In the genomic region with DNA sequence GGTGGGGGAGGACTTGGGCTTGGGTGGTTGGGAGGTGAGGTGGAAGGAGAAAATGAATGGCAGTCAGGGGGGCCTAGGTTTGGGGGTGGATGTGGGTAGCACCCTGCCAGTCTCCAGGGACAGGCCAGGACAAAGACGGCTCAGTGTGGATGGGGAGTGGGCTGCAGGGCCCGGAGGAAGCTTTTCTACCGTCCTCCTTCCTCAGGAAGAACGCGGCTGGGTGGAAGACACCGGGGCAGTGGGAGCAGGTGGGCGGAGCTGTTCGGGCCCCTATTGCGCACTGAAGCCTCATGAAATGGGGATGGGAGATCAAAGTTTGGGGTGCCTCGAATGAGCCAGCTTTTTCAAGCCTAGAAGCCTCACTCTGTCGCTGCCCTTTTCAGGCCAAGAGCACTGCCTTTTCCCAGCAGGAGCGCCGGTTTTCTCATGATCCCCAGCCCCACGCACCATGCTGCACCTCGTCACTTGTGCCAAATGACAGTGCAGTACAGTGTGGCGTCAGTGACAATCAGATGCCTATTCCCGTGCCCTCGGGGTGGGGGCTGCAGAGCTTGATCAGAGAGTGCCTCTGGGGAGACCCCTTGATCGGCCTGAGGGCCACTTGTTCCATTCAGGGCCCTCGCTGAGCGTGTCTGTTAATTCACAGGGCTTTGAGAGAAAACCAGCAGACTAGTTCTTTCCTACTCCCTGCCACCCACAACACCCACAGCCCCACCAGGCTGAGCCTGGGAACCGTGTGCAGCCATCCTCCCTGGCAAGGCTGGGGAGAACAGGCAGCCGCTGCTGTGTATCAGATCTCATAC, we compare ENCODE assay signal across 8 cellular contexts. TPM values are rescaled to one million over a fixed set of nuclear protein-coding genes. Genes with fewer than 3 reads are reported as not detected.
A peak's percentile ranks its signal among the peaks of the same experiment; 100 is the strongest.
DNase-seq lines count a peak whose midpoint lies in the region; ATAC-seq and TF ChIP-seq lines count a peak whose summit lies in the region.

No MANE protein-coding gene starts in this region.

- H3K27ac ChIP-seq in GM23338 (ENCODE audit: low read depth) (no peak overlapping the region), trophoblast cell (ENCODE audit: low read depth, low read length) (no peak overlapping the region)

- peaks cover 22% of the 10 kb centered on the region for H4K20me1 ChIP-seq in GM23338 (replicated peaks; ENCODE audit: insufficient read depth)

- H3K4me1 ChIP-seq in GM23338 (ENCODE audit: insufficient read depth) (peaks cover 11% of the 10 kb centered on the region), trophoblast cell (ENCODE audit: control insufficient read depth in 1 of 2, insufficient read depth in 2 of 2, low read length in 2 of 2) (peaks cover 11 to 13% of the 10 kb centered on the region in 2 experiments)

- H3K4ac ChIP-seq in trophoblast cell (ENCODE audit: low read depth, low read length), result peak overlapping the region; percentile 93

- H3K9me2 ChIP-seq in GM23338 (ENCODE audit: insufficient read depth), result no peaks in the 10 kb centered on the region

- no peak overlapping the region for H2BK5ac ChIP-seq in trophoblast cell (ENCODE audit: low read depth, low read length, poor library complexity)

- no peak overlapping the region for H2AK5ac ChIP-seq in trophoblast cell (ENCODE audit: low read length)

- peaks cover 2% of the 10 kb centered on the region; the same call in 1 of the 3 replicates for H3K9me3 Mint-ChIP-seq in GM23338
- peaks cover 16% of the 10 kb centered on the region for H3K9me3 Mint-ChIP-seq in activated CD4-positive, alpha-beta memory T cell treated with anti-CD3 and anti-CD28 coated beads, Interleukin-2, amount 10 ng/mL, durations not matched to agents 7 days and 5 days

- H4K8ac ChIP-seq in trophoblast cell (ENCODE audit: low read depth, low read length), result no peak overlapping the region

- WGBS in trophoblast cell (ENCODE audit: extremely low coverage, insufficient coverage, insufficient read length), result no CpG with 5 or more reads among the region's 23 CpGs

- H3K4me2 ChIP-seq in GM23338, result peak overlapping the region; percentile 93
- H3K4me2 ChIP-seq in trophoblast cell (ENCODE audit: low read length), result peak overlapping the region; percentile 90

- H2BK12ac ChIP-seq in trophoblast cell (ENCODE audit: low read length), result no peak overlapping the region

- no peak overlapping the region for H3K14ac ChIP-seq in trophoblast cell (ENCODE audit: low read length)

- TF ChIP-seq CTCF in GM23338 (conservative IDR thresholded peaks at IDR 0.05; ENCODE audit: low read depth in 2 of 2), result no peak
- TF ChIP-seq CTCF in fibroblast of the aortic adventitia (IDR thresholded peaks at IDR 0.05; ENCODE audit: insufficient read depth, low read length), result no peak

- peaks cover 14% of the 10 kb centered on the region for H3K79me1 ChIP-seq in trophoblast cell (ENCODE audit: low read length)

- H3K4me1 Mint-ChIP-seq in GM23338, result peaks cover 25% of the 10 kb centered on the region
- H3K4me1 Mint-ChIP-seq in activated CD4-positive, alpha-beta memory T cell treated with anti-CD3 and anti-CD28 coated beads, Interleukin-2, amount 10 ng/mL, durations not matched to agents 7 days and 5 days, result peaks cover 48% of the 10 kb centered on the region

- H3K27me3 Mint-ChIP-seq in GM23338 (ENCODE audit: insufficient read depth, low read depth, poor library complexity), result peaks cover 17% of the 10 kb centered on the region
- H3K27me3 Mint-ChIP-seq in activated CD4-positive, alpha-beta memory T cell treated with anti-CD3 and anti-CD28 coated beads, Interleukin-2, amount 10 ng/mL, durations not matched to agents 7 days and 5 days, result peaks cover 11% of the 10 kb centered on the region

- ATAC-seq in GM23338 (no peak; the same call in 2 of the 3 replicates), HG02798 (IDR thresholded peaks at IDR 0.05; ENCODE audit: poor library complexity, unreplicated experiment) (no peak)

- no peak overlapping the region for H3K18ac ChIP-seq in trophoblast cell (ENCODE audit: low read length)

- H3K23ac ChIP-seq in trophoblast cell (ENCODE audit: low read length), result no peak overlapping the region

- H3K4me3 ChIP-seq in GM23338, result peak overlapping the region; percentile 100
- peak overlapping the region; percentile 94 for H3K4me3 ChIP-seq in fibroblast of the aortic adventitia (ENCODE audit: low read depth, low read length)
- peak overlapping the region; percentile 95 for H3K4me3 ChIP-seq in trophoblast cell (ENCODE audit: low read depth, low read length)

- H3K79me2 ChIP-seq in GM23338 (replicated peaks; ENCODE audit: insufficient read depth), result peaks cover 39% of the 10 kb centered on the region
- H3K79me2 ChIP-seq in trophoblast cell (ENCODE audit: control insufficient read depth, insufficient read depth, low read length, poor library complexity), result peaks cover 26% of the 10 kb centered on the region

- H3K27me3 ChIP-seq in GM23338 (ENCODE audit: insufficient read depth) (no peaks in the 10 kb centered on the region), trophoblast cell (ENCODE audit: insufficient read depth, low read length) (no peaks in the 10 kb centered on the region)

- H3K36me3 ChIP-seq in GM23338 (ENCODE audit: insufficient read depth) (peaks cover 9% of the 10 kb centered on the region; the same call in 1 of the 2 replicates), trophoblast cell (ENCODE audit: control insufficient read depth in 1 of 2, insufficient read depth in 2 of 2, low read length in 2 of 2) (peaks cover 24 to 33% of the 10 kb centered on the region in 2 experiments)

- no peak overlapping the region for H2BK120ac ChIP-seq in trophoblast cell (ENCODE audit: insufficient read depth, low read length, poor library complexity)

- H3K36me3 Mint-ChIP-seq in GM23338 (ENCODE audit: low read depth), result peaks cover 14% of the 10 kb centered on the region
- H3K36me3 Mint-ChIP-seq in activated CD4-positive, alpha-beta memory T cell treated with anti-CD3 and anti-CD28 coated beads, Interleukin-2, amount 10 ng/mL, durations not matched to agents 7 days and 5 days (ENCODE audit: low read depth), result peaks cover 66% of the 10 kb centered on the region

- no peak overlapping the region for H3K27ac Mint-ChIP-seq in GM23338
- H3K27ac Mint-ChIP-seq in activated CD4-positive, alpha-beta memory T cell treated with anti-CD3 and anti-CD28 coated beads, Interleukin-2, amount 10 ng/mL, durations not matched to agents 7 days and 5 days, result peak overlapping the region; percentile 100

- H3F3A ChIP-seq in GM23338 (replicated peaks; ENCODE audit: low read depth), result no peaks in the 10 kb centered on the region

- CTCF ChIA-PET in activated CD4-positive, alpha-beta memory T cell treated with anti-CD3 and anti-CD28 coated beads, Interleukin-2, amount 10 ng/mL, durations not matched to agents 7 days and 5 days (lab: Charles Lee), result interaction anchor here (0.6 to 7.5 kb wide), 3 partner anchors 8 to 59 kb away, joined by 3 to 99 read pairs (median 22); partner anchors contain the start of gene DACT3

- H3K9ac ChIP-seq in trophoblast cell (ENCODE audit: low read length), result no peak overlapping the region

- POLR2A ChIA-PET in activated CD4-positive, alpha-beta memory T cell treated with anti-CD3 and anti-CD28 coated beads, Interleukin-2, amount 10 ng/mL, durations not matched to agents 7 days and 5 days (lab: Charles Lee), result interaction anchor here (0.8 to 4.3 kb wide), 18 partner anchors 8 to 506 kb away, joined by 3 to 129 read pairs (median 8); partner anchors contain the start of genes DACT3 and SLC1A5

- no peak overlapping the region for H4K12ac ChIP-seq in trophoblast cell (ENCODE audit: low read depth, low read length)

- no peak overlapping the region for H2AFZ ChIP-seq in GM23338
- no peak overlapping the region for H2AFZ ChIP-seq in trophoblast cell (ENCODE audit: insufficient read depth, low read length, poor library complexity)

- H3K4me3 Mint-ChIP-seq in GM23338, result peak overlapping the region; percentile 96
- peak overlapping the region; percentile 100 for H3K4me3 Mint-ChIP-seq in activated CD4-positive, alpha-beta memory T cell treated with anti-CD3 and anti-CD28 coated beads, Interleukin-2, amount 10 ng/mL, durations not matched to agents 7 days and 5 days

- H3K9me3 ChIP-seq in trophoblast cell (ENCODE audit: insufficient read depth, low read depth, low read length), result peaks cover 2% of the 10 kb centered on the region

- no peak overlapping the region for H4K91ac ChIP-seq in trophoblast cell (ENCODE audit: low read depth, low read length)

- peak; percentile 28 for DNase-seq in GM23338 (ENCODE audit: low spot score)
- peak; percentile 54 for DNase-seq in activated CD4-positive, alpha-beta memory T cell treated with anti-CD3 and anti-CD28 coated beads, Interleukin-2, amount 10 ng/mL, durations not matched to agents 7 days and 5 days
- peak; percentile 23 for DNase-seq in fibroblast of the aortic adventitia (ENCODE audit: low read depth)
- DNase-seq in trophoblast cell, result no peak
- no peak for DNase-seq in EL
- DNase-seq in ecto neural progenitor cell (ENCODE audit: low spot score), result no peak
- no peak for DNase-seq in NCI-H2029 treated with DMSO at 0.1 percent for 48 hours (lab: John Stamatoyannopoulos, UW)

RNA-seq across cellular contexts. Expression of gene CALM3, which starts 1.5 kb away (rescaled TPM):
- 193 and 215 TPM in 2 replicates for total RNA-seq in GM23338 (2014; rRNA removed; shearing (Covaris generic))
- 143 and 148 TPM in 2 replicates for polyA plus RNA-seq in GM23338 (2016; fragmentation: Nextera tagmentation; extraction: Ambion mirVana)
- total RNA-seq in activated CD4-positive, alpha-beta memory T cell treated with anti-CD3 and anti-CD28 coated beads, Interleukin-2, amount 10 ng/mL, durations not matched to agents 7 days and 5 days, result 100 to 1,000 TPM; 446 to 465 TPM
- 112 and 210 TPM in 2 replicates for total RNA-seq in fibroblast of the aortic adventitia (ENCODE audit: low replicate concordance)
- polyA plus RNA-seq in trophoblast cell (2013), result 312 and 341 TPM in 2 replicates

RNA-seq across cellular contexts. Expression of gene PTGIR, which starts 22.3 kb away (rescaled TPM):
- total RNA-seq in GM23338 (2014; rRNA removed; shearing (Covaris generic)), result not detected in 2 replicates
- not detected in 2 replicates for polyA plus RNA-seq in GM23338 (2016; fragmentation: Nextera tagmentation; extraction: Ambion mirVana)
- total RNA-seq in activated CD4-positive, alpha-beta memory T cell treated with anti-CD3 and anti-CD28 coated beads, Interleukin-2, amount 10 ng/mL, durations not matched to agents 7 days and 5 days, result 1 to 10 TPM; 5.3 to 5.6 TPM
- total RNA-seq in fibroblast of the aortic adventitia (ENCODE audit: low replicate concordance), result 11.4 and 23.2 TPM in 2 replicates
- 0.57 and 0.64 TPM in 2 replicates for polyA plus RNA-seq in trophoblast cell (2013)

RNA-seq across cellular contexts. Expression of gene GNG8, which starts 33.4 kb away (rescaled TPM):
- not detected in 2 replicates for total RNA-seq in GM23338 (2014; rRNA removed; shearing (Covaris generic))
- polyA plus RNA-seq in GM23338 (2016; fragmentation: Nextera tagmentation; extraction: Ambion mirVana), result 5.7 and 5.9 TPM in 2 replicates
- total RNA-seq in activated CD4-positive, alpha-beta memory T cell treated with anti-CD3 and anti-CD28 coated beads, Interleukin-2, amount 10 ng/mL, durations not matched to agents 7 days and 5 days, result 1 to 10 TPM; 3.1 to 3.4 TPM
- total RNA-seq in fibroblast of the aortic adventitia (ENCODE audit: low replicate concordance), result not detected in 2 replicates
- 2.0 TPM in 1 of 2 replicates, not detected in the other for polyA plus RNA-seq in trophoblast cell (2013)

RNA-seq across cellular contexts. Expression of gene DACT3, which starts 58.4 kb away (rescaled TPM):
- 1.2 and 2.6 TPM in 2 replicates for total RNA-seq in GM23338 (2014; rRNA removed; shearing (Covaris generic))
- polyA plus RNA-seq in GM23338 (2016; fragmentation: Nextera tagmentation; extraction: Ambion mirVana), result 0.75 and 0.78 TPM in 2 replicates
- under 1 TPM; 0.15 to 0.20 TPM for total RNA-seq in activated CD4-positive, alpha-beta memory T cell treated with anti-CD3 and anti-CD28 coated beads, Interleukin-2, amount 10 ng/mL, durations not matched to agents 7 days and 5 days
- total RNA-seq in fibroblast of the aortic adventitia (ENCODE audit: low replicate concordance), result 5.1 and 17.5 TPM in 2 replicates
- 13.8 and 15.5 TPM in 2 replicates for polyA plus RNA-seq in trophoblast cell (2013)

Comparison
In these comparisons a context has a peak if more than half of its experiments do, and no peak if none do; other contexts are left out.
1. DNase-seq: peak in GM23338 (single experiment), activated CD4-positive, alpha-beta memory T cell treated with anti-CD3 and anti-CD28 coated beads, Interleukin-2, amount 10 ng/mL, durations not matched to agents 7 days and 5 days (single experiment) and fibroblast of the aortic adventitia (single experiment); none in trophoblast cell (0 of 2), EL (single experiment), ecto neural progenitor cell (single experiment) and NCI-H2029 treated with DMSO at 0.1 percent for 48 hours (single experiment).
2. Peak in every context shown above with its lines, with median percentiles within 50 percentile points of each other: H3K4me3 ChIP-seq.